In the genomic region with DNA sequence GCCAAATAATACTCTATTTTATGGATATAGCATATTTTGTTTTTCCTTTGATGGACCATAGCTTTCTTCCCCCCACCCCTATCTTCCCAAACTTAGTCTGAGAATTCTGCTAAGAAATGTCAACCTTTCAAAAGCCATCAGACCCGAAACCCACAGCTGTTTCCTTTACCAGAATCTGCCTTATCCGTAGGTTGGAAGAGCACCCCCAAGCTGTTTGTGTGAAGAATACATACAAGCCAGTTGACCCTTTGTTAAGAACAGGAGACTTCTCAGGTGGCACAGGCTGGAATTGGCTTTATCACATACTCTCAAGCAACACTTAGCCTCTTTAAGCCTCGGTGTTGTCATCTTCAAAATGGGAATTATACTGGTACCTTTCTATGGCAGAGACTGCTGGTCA, we compare ENCODE assay signal across 25 cellular contexts.
"Had no signal": no experiment of that assay in that cellular context is flagged by ENCODE, and none has a peak within 500 bp of the region (broad histone marks: within the 10 kb centered on the region; RNA-seq: fewer than 3 reads in every experiment).

No MANE protein-coding gene starts in this region.

- DNase-seq: dorsolateral prefrontal cortex; effector CD4-positive, alpha-beta T cell; foreskin fibroblast; gastrocnemius medialis; kidney; mucosa of descending colon; naive B cell; stimulated activated CD4-positive, alpha-beta T cell treated with anti-CD3 and anti-CD28 coated beads, Interleukin-12 subunit alpha, Interleukin-12 subunit beta, amount 100 ng/mL, for 4 hours; stimulated activated CD4-positive, alpha-beta T cell treated with anti-CD3 and anti-CD28 coated beads, Interleukin-1b, Interleukin-23, amount 100 ng/mL, for 48 hours; stimulated activated CD4-positive, alpha-beta T cell treated with anti-CD3 and anti-CD28 coated beads, Interleukin-4, amount 100 ng/mL, for 1 hour; stimulated activated CD8-positive, alpha-beta memory T cell treated with anti-CD3 and anti-CD28 coated beads, Interleukin-4, amount 100 ng/mL, for 48 hours; stimulated activated naive CD4-positive, alpha-beta T cell; stimulated activated naive CD8-positive, alpha-beta T cell treated with anti-CD3 and anti-CD28 coated beads, Interleukin-15, amount 100 ng/mL, for 72 hours; trophoblast cell had no signal

- H3K36me3 ChIP-seq: gastrocnemius medialis, neural progenitor cell, prostate gland, right atrium auricular region, suprapubic skin had no signal

- H3K4me1 ChIP-seq: gastrocnemius medialis, neural progenitor cell, prostate gland, right atrium auricular region, suprapubic skin had no signal

- H3K79me2 ChIP-seq: hepatocyte had no signal

- ATAC-seq: esophagus mucosa; gastrocnemius medialis; left lobe of liver; mucosa of descending colon; sciatic nerve; stimulated activated naive CD8-positive, alpha-beta T cell treated with anti-CD3 and anti-CD28 coated beads, Interleukin-15, amount 100 ng/mL, for 72 hours had no signal

- H3K9ac ChIP-seq: neural progenitor cell had no signal

- H3K9me3 ChIP-seq: gastrocnemius medialis, prostate gland, suprapubic skin had no signal

- H2AFZ ChIP-seq: hepatocyte, neural progenitor cell had no signal

- H3K27me3 ChIP-seq: gastrocnemius medialis, hepatocyte, neural progenitor cell, right atrium auricular region, suprapubic skin had no signal

- H3K4me2 ChIP-seq: hepatocyte, neural progenitor cell, smooth muscle cell had no signal

- H3K27ac ChIP-seq: dorsolateral prefrontal cortex, epithelial cell of prostate, gastrocnemius medialis, hepatocyte, neural progenitor cell, prostate gland, right atrium auricular region, suprapubic skin had no signal

- H3K4me3 ChIP-seq: dorsolateral prefrontal cortex, gastrocnemius medialis, hepatocyte, lung, mucosa of descending colon, neural progenitor cell, prostate gland, right atrium auricular region, smooth muscle cell, suprapubic skin had no signal
